8 cellular contexts compared by ENCODE assay signal in genomic region chr12:76586764-76587395, GRCh38. TPM values are rescaled to one million over a fixed set of nuclear protein-coding genes. Genes with fewer than 3 reads are reported as not detected.
A peak's percentile ranks its signal among the peaks of the same experiment; 100 is the strongest.
DNase-seq lines count a peak whose midpoint lies in the region; ATAC-seq and TF ChIP-seq lines count a peak whose summit lies in the region.

No MANE protein-coding gene starts in this region.

- H3K4me3 ChIP-seq in dorsolateral prefrontal cortex, result no peak overlapping the region

- ATAC-seq in GM18498 (IDR thresholded peaks at IDR 0.05; ENCODE audit: unreplicated experiment), result peak; percentile 70
- no peak for ATAC-seq in HG03439 (IDR thresholded peaks at IDR 0.05; ENCODE audit: unreplicated experiment)

- peak; percentile 81 for TF ChIP-seq CTCF in C4-2B (conservative IDR thresholded peaks at IDR 0.05)
- TF ChIP-seq CTCF in dorsolateral prefrontal cortex (IDR thresholded peaks at IDR 0.05 in 54 of 56, conservative IDR thresholded peaks at IDR 0.05 in 2 of 56; ENCODE audit: low read depth in 1 of 56, partially characterized antibody in 56 of 56), result peak; percentile 51 to 90 (median 70)

- DNase-seq in SKM-1 (lab: John Stamatoyannopoulos, UW; ENCODE audit: unreplicated experiment), result peak; percentile 2
- DNase-seq in dorsolateral prefrontal cortex, result peak in 1 of 10 donors; percentile 40
- DNase-seq in myocyte (ENCODE audit: low read depth), result peak; percentile 69
- DNase-seq in amniotic stem cell (lab: John Stamatoyannopoulos, UW), result no peak

- intact Hi-C loops in dorsolateral prefrontal cortex (cut with DNase I), result no loop called here

- TF ChIP-seq EP300 in Ishikawa (IDR thresholded peaks at IDR 0.05; ENCODE audit: borderline replicate concordance), result no peak

- no peaks in the 10 kb centered on the region for H3K27me3 ChIP-seq in dorsolateral prefrontal cortex

- H3K27ac ChIP-seq in C4-2B (no peak overlapping the region), dorsolateral prefrontal cortex (peak overlapping the region in 15 of 59 donors; percentile 4 to 68 (median 49))

- TF ChIP-seq RAD21 in Ishikawa (IDR thresholded peaks at IDR 0.05; ENCODE audit: low read depth), result peak; percentile 70

TF ChIP-seq in Ishikawa, 13 proteins besides CTCF, POLR2A, EP300 and RAD21:
- TF ChIP-seq TCF12 (IDR thresholded peaks at IDR 0.05; ENCODE audit: low read depth) (no peak), USF1 (IDR thresholded peaks at IDR 0.05) (no peak), EGR1 (IDR thresholded peaks at IDR 0.05) (no peak), ZBTB7A (IDR thresholded peaks at IDR 0.05; ENCODE audit: low read depth) (no peak), CREB1 (IDR thresholded peaks at IDR 0.05; ENCODE audit: low read depth) (no peak), TAF1 (IDR thresholded peaks at IDR 0.05; ENCODE audit: low read depth) (no peak), FOXM1 (IDR thresholded peaks at IDR 0.05; ENCODE audit: borderline replicate concordance, low read depth) (no peak), CEBPB (IDR thresholded peaks at IDR 0.05) (no peak), NFIC (IDR thresholded peaks at IDR 0.05) (no peak), REST (IDR thresholded peaks at IDR 0.05; ENCODE audit: low read depth) (no peak), YY1 (IDR thresholded peaks at IDR 0.05; ENCODE audit: low read depth) (no peak), MAX (IDR thresholded peaks at IDR 0.05) (no peak), TEAD4 (IDR thresholded peaks at IDR 0.05) (no peak)

RNA-seq across cellular contexts. Expression of gene OSBPL8, which starts 27.3 kb away (rescaled TPM):
- total RNA-seq in dorsolateral prefrontal cortex, result 100 to 1,000 TPM in 38 of 120 experiments, 10 to 100 TPM in 82; 57.8 to 129 (median 93.5) TPM
- total RNA-seq in myocyte, result 58.1 and 65.4 TPM in 2 replicates
- 17.8 TPM for polyA plus RNA-seq in myocyte (2012)
